Comparison of ENCODE assay signal across 12 cellular contexts in the genomic region with DNA sequence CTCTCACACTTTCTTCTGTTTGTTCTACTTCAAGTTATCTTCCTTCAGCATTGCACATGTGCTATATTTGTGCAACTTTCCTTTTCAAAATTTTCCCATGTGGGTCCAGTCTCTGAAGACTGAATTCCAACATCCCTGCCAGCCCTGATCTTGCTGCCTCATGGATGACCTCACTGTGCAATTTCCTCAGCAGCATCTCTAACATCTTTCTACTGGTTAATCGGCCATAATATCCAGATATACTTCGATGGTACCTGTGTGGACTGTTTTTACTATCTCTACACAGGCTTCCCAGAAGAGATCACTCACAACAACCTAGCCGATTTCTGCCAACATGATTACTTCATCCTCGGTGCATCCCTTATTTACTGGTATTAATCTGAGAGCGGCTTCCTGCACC. TPM values are rescaled to one million over a fixed set of nuclear protein-coding genes. Genes with fewer than 3 reads are reported as not detected.
A peak's percentile ranks its signal among the peaks of the same experiment; 100 is the strongest.
DNase-seq lines count a peak whose midpoint lies in the region; ATAC-seq, FAIRE-seq and TF ChIP-seq lines count a peak whose summit lies in the region.
"Had no signal": no experiment of that assay in that cellular context is flagged by ENCODE, and none has a peak within 500 bp of the region (broad histone marks: within the 10 kb centered on the region; RNA-seq: fewer than 3 reads in every experiment).

No MANE protein-coding gene starts in this region.

- H3K79me2 ChIP-seq in DND-41 (ENCODE audit: insufficient read depth, low read length) (no peaks in the 10 kb centered on the region), KMS-11 (ENCODE audit: insufficient read depth, low read depth) (no peaks in the 10 kb centered on the region)

- peak; percentile 34; the same call in 1 of the 3 replicates for ATAC-seq in DND-41 (ENCODE audit: insufficient read depth, low read depth)

- H3K4me1 ChIP-seq in DND-41 (ENCODE audit: insufficient read depth, low read length), result peaks cover 11% of the 10 kb centered on the region
- H3K4me1 ChIP-seq in KMS-11 (ENCODE audit: low read depth, poor library complexity, severe bottlenecking), result no peaks in the 10 kb centered on the region
- no peaks in the 10 kb centered on the region for H3K4me1 ChIP-seq in SJSA1 (replicated peaks)
- no peaks in the 10 kb centered on the region for H3K4me1 ChIP-seq in mesenchymal stem cell (ENCODE audit: control insufficient read depth, insufficient read depth, low read depth, low read length)
- no peaks in the 10 kb centered on the region for H3K4me1 ChIP-seq in kidney (ENCODE audit: control insufficient read depth in 1 of 2, insufficient read depth in 1 of 2, low read depth in 1 of 2, low read length in 2 of 2)

- no peak overlapping the region for H3K23ac ChIP-seq in mesenchymal stem cell (ENCODE audit: low read length in 2 of 2)

- FAIRE-seq in H54 (lab: Jason Lieb, UNC) (no peak), kidney (lab: Jason Lieb, UNC) (no peak)

- H2BK5ac ChIP-seq in mesenchymal stem cell (ENCODE audit: low read depth, low read length, poor library complexity, severe bottlenecking), result no peak overlapping the region

- no peak overlapping the region for H3K4ac ChIP-seq in mesenchymal stem cell (ENCODE audit: low read depth in 1 of 2, low read length in 2 of 2)

- no peak overlapping the region for H2BK120ac ChIP-seq in mesenchymal stem cell (ENCODE audit: low read depth, low read length)

- H3K4me3 ChIP-seq in DND-41 (ENCODE audit: low read depth in 1 of 2, low read length in 2 of 2) (peak overlapping the region in 1 of 2 experiments; percentile 43; a peak in 1 of 4 replicates), KMS-11 (IDR thresholded peaks at IDR 0.05; ENCODE audit: insufficient read depth, low read depth, low read length) (no peak overlapping the region), SJSA1 (peak overlapping the region; percentile 25), mesenchymal stem cell (ENCODE audit: insufficient read depth in 1 of 2, low read depth in 1 of 2, low read length in 2 of 2) (peak overlapping the region in 1 of 2 experiments; percentile 64), kidney (ENCODE audit: low read length in 2 of 2) (no peak overlapping the region)

- H3K4me2 ChIP-seq in DND-41 (ENCODE audit: insufficient read depth, low read length) (peak overlapping the region; percentile 59; the same call in 1 of the 2 replicates), KMS-11 (no peak overlapping the region), mesenchymal stem cell (ENCODE audit: low read length, poor library complexity, severe bottlenecking) (no peak overlapping the region)

- H4K91ac ChIP-seq in mesenchymal stem cell (ENCODE audit: low read length), result no peak overlapping the region

- no peak overlapping the region for H2BK15ac ChIP-seq in mesenchymal stem cell (ENCODE audit: low read depth, poor library complexity, severe bottlenecking)

- no peak overlapping the region for H2BK12ac ChIP-seq in mesenchymal stem cell (ENCODE audit: low read length in 2 of 2)

- no peak overlapping the region for H4K8ac ChIP-seq in mesenchymal stem cell (ENCODE audit: low read length)

- no peaks in the 10 kb centered on the region for H3K79me1 ChIP-seq in mesenchymal stem cell (replicated peaks; ENCODE audit: low read length, poor library complexity, severe bottlenecking)

- no peak for TF ChIP-seq CTCF in DND-41 (IDR thresholded peaks at IDR 0.05; ENCODE audit: borderline replicate concordance, extremely low read depth, low read length, poor library complexity, severe bottlenecking)
- TF ChIP-seq CTCF in KMS-11 (conservative IDR thresholded peaks at IDR 0.05; ENCODE audit: low read depth, low read length), result no peak
- no peak for TF ChIP-seq CTCF in kidney (IDR thresholded peaks at IDR 0.05; ENCODE audit: borderline replicate concordance, extremely low read depth, insufficient read depth)

- intact Hi-C loops in kidney (cut with DNase I), result no loop called here

- no peak overlapping the region for H3K14ac ChIP-seq in mesenchymal stem cell (ENCODE audit: low read length in 2 of 2)

- H3K27ac ChIP-seq in DND-41 (ENCODE audit: low read length), result no peak overlapping the region
- no peak overlapping the region for H3K27ac ChIP-seq in KMS-11
- H3K27ac ChIP-seq in SJSA1, result no peak overlapping the region
- H3K27ac ChIP-seq in mesenchymal stem cell (ENCODE audit: low read length, poor library complexity, severe bottlenecking), result no peak overlapping the region
- no peak overlapping the region for H3K27ac ChIP-seq in kidney (ENCODE audit: low read depth in 2 of 2, low read length in 2 of 2)

- H3K9ac ChIP-seq in DND-41 (ENCODE audit: low read depth, low read length), result no peak overlapping the region
- H3K9ac ChIP-seq in KMS-11, result no peak overlapping the region
- H3K9ac ChIP-seq in mesenchymal stem cell (ENCODE audit: low read length), result peak overlapping the region; percentile 22
- H3K9ac ChIP-seq in kidney (ENCODE audit: low read length in 2 of 2), result no peak overlapping the region

- no peak overlapping the region for H3K18ac ChIP-seq in mesenchymal stem cell (ENCODE audit: low read depth in 1 of 2, low read length in 2 of 2)

- DNase-seq in DND-41, result no peak
- DNase-seq in SJSA1 (ENCODE audit: low read depth in 1 of 2, low spot score in 2 of 2), result no peak
- DNase-seq in mesenchymal stem cell, result no peak
- no peak for DNase-seq in D341Med (ENCODE audit: low spot score)
- no peak for DNase-seq in mesenteric fat pad (ENCODE audit: low spot score)
- no peak for DNase-seq in H54 (ENCODE audit: insufficient read length, low spot score)
- no peak for DNase-seq in kidney
- DNase-seq: amygdala, NCI-H1417 treated with DMSO at 0.1 percent for 48 hours, nucleus accumbens had no signal

- H4K20me1 ChIP-seq in DND-41 (ENCODE audit: insufficient read depth, low read length), result no peaks in the 10 kb centered on the region
- H4K20me1 ChIP-seq in KMS-11 (ENCODE audit: insufficient read depth), result no peaks in the 10 kb centered on the region

- H3K27me3 ChIP-seq in DND-41 (ENCODE audit: insufficient read depth, low read length, poor library complexity) (no peaks in the 10 kb centered on the region), KMS-11 (ENCODE audit: insufficient read depth, low read depth) (no peaks in the 10 kb centered on the region), SJSA1 (replicated peaks) (peaks cover 3% of the 10 kb centered on the region; the same call in 1 of the 2 replicates), mesenchymal stem cell (ENCODE audit: control insufficient read depth in 1 of 2, insufficient read depth in 1 of 2, low read length in 2 of 2) (no peaks in the 10 kb centered on the region)

- H2AK5ac ChIP-seq in mesenchymal stem cell (ENCODE audit: low read length, severe bottlenecking), result no peak overlapping the region

- 73% methylated on average over 3 of the region's 5 CpGs for WGBS in mesenchymal stem cell

- H3K36me3 ChIP-seq in DND-41 (ENCODE audit: insufficient read depth, low read length), result no peaks in the 10 kb centered on the region
- no peaks in the 10 kb centered on the region for H3K36me3 ChIP-seq in KMS-11 (ENCODE audit: insufficient read depth)
- no peaks in the 10 kb centered on the region for H3K36me3 ChIP-seq in SJSA1
- no peaks in the 10 kb centered on the region for H3K36me3 ChIP-seq in mesenchymal stem cell (ENCODE audit: control insufficient read depth in 1 of 2, insufficient read depth in 2 of 2, low read depth in 1 of 2, low read length in 2 of 2)
- H3K36me3 ChIP-seq in kidney (ENCODE audit: control insufficient read depth in 1 of 2, insufficient read depth in 2 of 2, low read length in 2 of 2), result no peaks in the 10 kb centered on the region

- no peaks in the 10 kb centered on the region for H3K9me3 ChIP-seq in DND-41 (ENCODE audit: insufficient read depth, low read length, severe bottlenecking)
- no peaks in the 10 kb centered on the region for H3K9me3 ChIP-seq in SJSA1 (replicated peaks)
- H3K9me3 ChIP-seq in mesenchymal stem cell (ENCODE audit: control insufficient read depth, low read length), result no peaks in the 10 kb centered on the region
- H3K9me3 ChIP-seq in kidney (ENCODE audit: control insufficient read depth in 1 of 2, low read length in 2 of 2), result no peaks in the 10 kb centered on the region

- TF ChIP-seq POLR2A in H54 (IDR thresholded peaks at IDR 0.05; ENCODE audit: low read depth, low read length), result no peak

- H2AFZ ChIP-seq in DND-41 (ENCODE audit: low read depth, low read length) (peak overlapping the region; percentile 83), KMS-11 (ENCODE audit: low read depth) (peak overlapping the region; percentile 53; the same call in 1 of the 2 replicates), mesenchymal stem cell (ENCODE audit: low read depth, low read length) (no peak overlapping the region)

RNA-seq across cellular contexts. Expression of a gene that starts 41.5 kb away (rescaled TPM):
- total RNA-seq in SJSA1 (2014; rRNA removed; shearing (Covaris generic)), result not detected in 2 replicates
- 0.11 TPM for polyA plus RNA-seq in mesenchymal stem cell (2013, experiment 1 of 2)
- polyA plus RNA-seq in mesenchymal stem cell (2013, experiment 2 of 2), result 0.26 TPM
- 2.3 TPM for total RNA-seq in mesenteric fat pad
- 29.9 TPM for total RNA-seq in kidney
- polyA plus RNA-seq in kidney (ENCODE audit: insufficient read depth, low read depth, low replicate concordance), result 2.1 TPM
- total RNA-seq: HT-29 had no signal
